9 cellular contexts compared by ENCODE assay signal in the genomic region with DNA sequence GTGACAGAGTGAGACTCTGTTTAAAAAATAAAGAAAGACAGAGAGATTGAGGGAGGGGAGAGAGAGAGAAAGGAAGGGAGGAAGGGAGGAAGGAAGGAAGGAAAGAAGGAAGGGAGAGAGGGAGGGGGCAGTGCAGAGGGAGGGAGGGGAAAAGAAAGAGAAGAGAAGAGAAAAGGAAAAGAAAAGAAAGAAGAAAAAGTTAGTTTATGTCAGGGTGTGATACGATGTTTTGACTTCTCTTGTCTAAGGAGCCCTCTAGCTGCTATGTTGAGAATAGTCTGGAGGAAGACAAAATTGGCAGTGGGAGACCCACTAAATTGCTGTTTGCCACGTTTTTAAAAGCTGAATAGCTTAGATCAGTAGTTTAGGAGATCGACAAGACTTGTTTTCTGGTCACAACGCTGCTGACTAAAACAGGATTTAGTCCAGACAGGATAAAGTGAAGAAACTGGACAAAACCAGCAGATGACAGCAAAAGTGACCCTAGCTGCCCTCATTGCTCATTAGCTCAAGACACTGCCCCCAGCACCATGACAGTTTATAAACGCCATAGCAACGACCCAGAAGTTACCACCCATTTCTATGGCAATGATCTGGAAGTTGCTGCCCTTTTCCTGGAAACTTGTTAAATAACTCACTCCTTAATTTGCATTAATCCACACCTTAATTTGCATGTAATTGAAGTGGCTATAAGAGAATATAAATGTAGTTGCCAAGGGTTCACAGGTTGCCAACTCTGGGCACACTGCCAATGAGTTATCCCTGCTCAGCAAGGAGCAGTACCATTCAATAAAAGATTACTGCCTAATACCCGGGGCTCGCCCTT. TPM values are rescaled to one million over a fixed set of nuclear protein-coding genes. Genes with fewer than 3 reads are reported as not detected.
DNase-seq lines count a peak whose midpoint lies in the region; ATAC-seq, FAIRE-seq and TF ChIP-seq lines count a peak whose summit lies in the region.
"Had no signal": no experiment of that assay in that cellular context is flagged by ENCODE, and none has a peak within 500 bp of the region (broad histone marks: within the 10 kb centered on the region; RNA-seq: fewer than 3 reads in every experiment).

No MANE protein-coding gene starts in this region.

- H3F3A ChIP-seq in MM.1S (ENCODE audit: insufficient read depth, low read length), result no peaks in the 10 kb centered on the region; the same call in 1 of the 2 replicates

- no peak for FAIRE-seq in GM19239 (lab: Jason Lieb, UNC)

- no peak overlapping the region for H2AFZ ChIP-seq in MM.1S (ENCODE audit: low read length)

- no peak overlapping the region for H3K9ac ChIP-seq in MM.1S (ENCODE audit: low read length)
- H3K9ac ChIP-seq in mucosa of rectum (ENCODE audit: low read depth in 1 of 2, low read length in 2 of 2), result peak overlapping the region; percentile 24 to 55

- H3K4me3 ChIP-seq in MM.1S (ENCODE audit: low read length) (no peak overlapping the region), astrocyte of the spinal cord (ENCODE audit: low read depth, low read length) (no peak overlapping the region), mucosa of rectum (ENCODE audit: low read length in 2 of 2) (peak overlapping the region in 1 of 2 donors; percentile 52), right cardiac atrium (ENCODE audit: low read length) (no peak overlapping the region)

- TF ChIP-seq CTCF in MM.1S (IDR thresholded peaks at IDR 0.05; ENCODE audit: low read length) (peak; percentile 49), astrocyte of the spinal cord (IDR thresholded peaks at IDR 0.05; ENCODE audit: low read depth, low read length) (peak; percentile 58)

- H3K79me2 ChIP-seq in MM.1S (ENCODE audit: low read length), result no peaks in the 10 kb centered on the region

- ATAC-seq in right cardiac atrium (no peak), HG02938 (IDR thresholded peaks at IDR 0.05; ENCODE audit: unreplicated experiment) (no peak)

- H3K36me3 ChIP-seq in MM.1S (replicated peaks; ENCODE audit: insufficient read depth, low read length) (no peaks in the 10 kb centered on the region), mucosa of rectum (ENCODE audit: control insufficient read depth in 2 of 2, insufficient read depth in 2 of 2, low read length in 2 of 2) (no peaks in the 10 kb centered on the region)

- H3K27me3 ChIP-seq in MM.1S (replicated peaks; ENCODE audit: insufficient read depth, low read length), result no peaks in the 10 kb centered on the region
- H3K27me3 ChIP-seq in mucosa of rectum (ENCODE audit: control insufficient read depth in 2 of 2, insufficient read depth in 2 of 2, low read length in 2 of 2), result no peaks in the 10 kb centered on the region
- no peaks in the 10 kb centered on the region for H3K27me3 ChIP-seq in right cardiac atrium (ENCODE audit: control insufficient read depth, insufficient read depth)

- 32% methylated on average over 8 of the region's 8 CpGs for WGBS in right cardiac atrium

- DNase-seq in DMS 273 (lab: John Stamatoyannopoulos, UW; ENCODE audit: unreplicated experiment) (peak; percentile 45), MM.1S (peak; percentile 11), astrocyte of the spinal cord (ENCODE audit: low read depth, low spot score) (no peak), GM19239 (ENCODE audit: insufficient read length, low spot score) (no peak), right cardiac atrium (no peak), GF-D8 (lab: John Stamatoyannopoulos, UW) (no peak)

- no peaks in the 10 kb centered on the region for H4K20me1 ChIP-seq in MM.1S (ENCODE audit: insufficient read depth, low read length)

- no peak overlapping the region for H3K27ac ChIP-seq in MM.1S (ENCODE audit: low read length)
- H3K27ac ChIP-seq in mucosa of rectum (ENCODE audit: low read depth in 2 of 2, low read length in 2 of 2), result peak overlapping the region; percentile 86 to 92
- no peak overlapping the region for H3K27ac ChIP-seq in right cardiac atrium (ENCODE audit: low read length)
- H3K27ac ChIP-seq: epithelial cell of prostate had no signal

- no peak overlapping the region for H3K4me2 ChIP-seq in MM.1S (ENCODE audit: low read depth, low read length)

- intact Hi-C loops in right cardiac atrium (cut with DNase I), result no loop called here

- H3K4me1 ChIP-seq in MM.1S (ENCODE audit: low read length), result no peaks in the 10 kb centered on the region
- peaks cover 13 to 27% of the 10 kb centered on the region in 2 donors for H3K4me1 ChIP-seq in mucosa of rectum (ENCODE audit: control insufficient read depth in 2 of 2, insufficient read depth in 2 of 2, low read length in 2 of 2)
- no peaks in the 10 kb centered on the region for H3K4me1 ChIP-seq in right cardiac atrium (ENCODE audit: control insufficient read depth, insufficient read depth, low read length)

- no peaks in the 10 kb centered on the region for H3K9me3 ChIP-seq in MM.1S (replicated peaks; ENCODE audit: insufficient read depth, low read length)
- no peaks in the 10 kb centered on the region for H3K9me3 ChIP-seq in mucosa of rectum (ENCODE audit: control insufficient read depth in 2 of 2, low read length in 2 of 2)
- H3K9me3 ChIP-seq in right cardiac atrium (ENCODE audit: control insufficient read depth, low read length), result no peaks in the 10 kb centered on the region

- in situ Hi-C loops in astrocyte of the spinal cord (cut with HindIII; ENCODE audit: low sequenced_read_pairs), result no loop called here

- H3K9me2 ChIP-seq in MM.1S (replicated peaks; ENCODE audit: insufficient read depth, low read length), result no peaks in the 10 kb centered on the region

RNA-seq across cellular contexts. Expression of a gene that starts 11.1 kb away (rescaled TPM):
- not detected for total RNA-seq in right cardiac atrium
- polyA plus RNA-seq in right cardiac atrium, result not detected

RNA-seq across cellular contexts. Expression of a gene that starts 39.6 kb away (rescaled TPM):
- 1 to 10 TPM in 1 of 4 donors, under 1 TPM in 3; 0.53 to 1.5 (median 0.75) TPM for total RNA-seq in right cardiac atrium
- 0.97 TPM for polyA plus RNA-seq in right cardiac atrium

Comparison
In these comparisons a context has a peak if more than half of its experiments do, and no peak if none do; other contexts are left out.
1. DNase-seq: peak in DMS 273 (single experiment) and MM.1S (single experiment); none in astrocyte of the spinal cord (single experiment), GM19239 (single experiment), right cardiac atrium (0 of 3) and GF-D8 (single experiment).
2. H3K27ac ChIP-seq: peak in mucosa of rectum (2 of 2); none in MM.1S (single experiment) and right cardiac atrium (single experiment).